1 cellular context compared by ENCODE assay signal in genomic region chr1:20191266-20191665, GRCh38.
TF ChIP-seq lines count a peak whose summit lies in the region.

No MANE protein-coding gene starts in this region.

TF ChIP-seq in K562, 482 proteins besides CTCF, POLR2A, EP300 and RAD21:
- TF ChIP-seq RBFOX2 (IDR thresholded peaks at IDR 0.05; ENCODE audit: low read depth, low read length) (peak; percentile 36; the same call in 1 of the 2 replicates), NFIC (IDR thresholded peaks at IDR 0.05) (peak; percentile 23; the same call in 1 of the 2 replicates), FOXJ3 (CRISPR knock-in tag; IDR thresholded peaks at IDR 0.05) (no peak), RUNX1 (IDR thresholded peaks at IDR 0.05; ENCODE audit: low read depth) (no peak)
